ENCODE assay signal across 8 cellular contexts in genomic region chr1:182789138-182790076, GRCh38. TPM values are rescaled to one million over a fixed set of nuclear protein-coding genes. Genes with fewer than 3 reads are reported as not detected.
DNase-seq lines count a peak whose midpoint lies in the region; ATAC-seq and TF ChIP-seq lines count a peak whose summit lies in the region.

Gene NPL (plus strand): TSS chr1:182789773. CDS start chr1:182794372, 4,599 bp downstream.

- ATAC-seq in GM19324 (IDR thresholded peaks at IDR 0.05; ENCODE audit: low FRiP score, unreplicated experiment) (peak; percentile 97), HG03457 (IDR thresholded peaks at IDR 0.05; ENCODE audit: unreplicated experiment) (peak; percentile 91), memory B cell (ENCODE audit: low read depth) (peak; percentile 93)
- ATAC-seq in activated CD8-positive, alpha-beta T cell treated with anti-CD3 and anti-CD28 coated beads for 36 hours = peak; percentile 93

- H3K4me2 ChIP-seq in BLaER1 treated with 17β-estradiol and CSF1 and Interleukin-3, amounts not matched to agents 10 nM and 100 nM = peak within 1 kb of the TSS; percentile 84 to 97 (median 92)

- H3K9ac ChIP-seq in BLaER1 treated with 17β-estradiol and CSF1 and Interleukin-3, amounts not matched to agents 10 nM and 100 nM = peak within 1 kb of the TSS; percentile 72 to 99 (median 84)

- peaks cover 2% of the 10 kb centered on the region for H3K36me3 Mint-ChIP-seq in activated CD8-positive, alpha-beta T cell treated with anti-CD3 and anti-CD28 coated beads for 36 hours (ENCODE audit: low read depth)
- H3K36me3 Mint-ChIP-seq in memory B cell = no peaks in the 10 kb centered on the region

- peak within 1 kb of the TSS; percentile 65 to 96 (median 76) for H3K27ac ChIP-seq in BLaER1 treated with 17β-estradiol and CSF1 and Interleukin-3, amounts not matched to agents 10 nM and 100 nM

- TF ChIP-seq CTCF in activated CD8-positive, alpha-beta T cell treated with anti-CD3 and anti-CD28 coated beads for 36 hours (IDR thresholded peaks at IDR 0.05) = no peak

- peaks cover 13 to 59% (median 21%) of the 10 kb centered on the region in 10 experiments for H3K4me1 ChIP-seq in BLaER1 treated with 17β-estradiol and CSF1 and Interleukin-3, amounts not matched to agents 10 nM and 100 nM

- intact Hi-C loops in activated CD8-positive, alpha-beta T cell treated with anti-CD3 and anti-CD28 coated beads for 36 hours (cut with micrococcal nuclease) = loop anchor here (5.0 kb wide), 1 partner anchor 38 kb away; no protein-coding TSS in a partner anchor

- peaks cover 13% of the 10 kb centered on the region for H3K4me1 Mint-ChIP-seq in activated CD8-positive, alpha-beta T cell treated with anti-CD3 and anti-CD28 coated beads for 36 hours (ENCODE audit: low read depth)
- peaks cover 4% of the 10 kb centered on the region for H3K4me1 Mint-ChIP-seq in memory B cell

- H3K27me3 ChIP-seq in BLaER1 treated with 17β-estradiol and CSF1 and Interleukin-3, amounts not matched to agents 10 nM and 100 nM = peaks cover 12 to 27% (median 19%) of the 10 kb centered on the region in 11 experiments; a peak in 20 of 22 replicates

- H3K4me3 ChIP-seq in BLaER1 treated with 17β-estradiol and CSF1 and Interleukin-3, amounts not matched to agents 10 nM and 100 nM = peak within 1 kb of the TSS; percentile 54 to 84 (median 66)

- CTCF ChIA-PET in activated CD8-positive, alpha-beta T cell treated with anti-CD3 and anti-CD28 coated beads for 36 hours (lab: Charles Lee) = interaction anchor here (0.8 to 19.1 kb wide), 5 partner anchors 72 to 344 kb away, joined by 3 to 1003 read pairs (median 4); partner anchors contain the start of genes RGS16 and RNASEL

- H3K4me3 Mint-ChIP-seq in activated CD8-positive, alpha-beta T cell treated with anti-CD3 and anti-CD28 coated beads for 36 hours = peak within 1 kb of the TSS; percentile 82
- H3K4me3 Mint-ChIP-seq in memory B cell = peak within 1 kb of the TSS; percentile 97

- no peaks in the 10 kb centered on the region for H3K9me3 Mint-ChIP-seq in activated CD8-positive, alpha-beta T cell treated with anti-CD3 and anti-CD28 coated beads for 36 hours
- no peaks in the 10 kb centered on the region for H3K9me3 Mint-ChIP-seq in memory B cell

- H3K27me3 Mint-ChIP-seq in activated CD8-positive, alpha-beta T cell treated with anti-CD3 and anti-CD28 coated beads for 36 hours = peaks cover 10% of the 10 kb centered on the region
- H3K27me3 Mint-ChIP-seq in memory B cell = no peaks in the 10 kb centered on the region

- peak; percentile 28 for DNase-seq in NCI-H748 treated with DMSO at 0.1 percent for 48 hours (lab: John Stamatoyannopoulos, UW)
- peak; percentile 85 for DNase-seq in activated CD8-positive, alpha-beta T cell treated with anti-CD3 and anti-CD28 coated beads for 36 hours
- peak; percentile 82 for DNase-seq in effector CD4-positive, alpha-beta T cell
- DNase-seq in memory B cell (ENCODE audit: low spot score in 2 of 2) = peak; percentile 72 to 85
- DNase-seq in stimulated activated CD8-positive, alpha-beta memory T cell treated with anti-CD3 and anti-CD28 coated beads, Interleukin-12 subunit alpha, Interleukin-12 subunit beta, amount 100 ng/mL, for 4 hours (ENCODE audit: low read depth) = peak; percentile 79

- peak within 1 kb of the TSS; percentile 66 for H3K27ac Mint-ChIP-seq in activated CD8-positive, alpha-beta T cell treated with anti-CD3 and anti-CD28 coated beads for 36 hours
- H3K27ac Mint-ChIP-seq in memory B cell = peak within 1 kb of the TSS; percentile 39

- POLR2A ChIA-PET in activated CD8-positive, alpha-beta T cell treated with anti-CD3 and anti-CD28 coated beads for 36 hours (lab: Charles Lee) = interaction anchor here (0.7 to 2.1 kb wide), 8 partner anchors 10 to 226 kb away, joined by 3 to 11 read pairs (median 4); partner anchors contain the start of gene RNASEL

- H3K9me3 ChIP-seq in BLaER1 treated with 17β-estradiol and CSF1 and Interleukin-3, amounts not matched to agents 10 nM and 100 nM (replicated peaks in 1 of 11) = no peaks in the 10 kb centered on the region

- no peaks in the 10 kb centered on the region for H4K20me1 ChIP-seq in BLaER1 treated with 17β-estradiol and CSF1 and Interleukin-3, amounts not matched to agents 10 nM and 100 nM

- peaks cover 0 to 36% (median 0%) of the 10 kb centered on the region in 11 experiments; a peak in 6 of 22 replicates for H3K36me3 ChIP-seq in BLaER1 treated with 17β-estradiol and CSF1 and Interleukin-3, amounts not matched to agents 10 nM and 100 nM

RNA-seq across cellular contexts. Expression of gene NPL, which starts in this region (rescaled TPM):
- total RNA-seq in activated CD8-positive, alpha-beta T cell treated with anti-CD3 and anti-CD28 coated beads for 36 hours = 1 to 10 TPM; 4.5 to 4.9 TPM

Comparison
In these comparisons a context has a peak if more than half of its experiments do, and no peak if none do; other contexts are left out.
1. Peak in every context shown above with its lines: DNase-seq, ATAC-seq, H3K4me3 ChIP-seq and H3K27ac ChIP-seq.
2. DNase-seq: peak in every context shown above with its lines; median percentile 85 in activated CD8-positive, alpha-beta T cell treated with anti-CD3 and anti-CD28 coated beads for 36 hours; 82 in effector CD4-positive, alpha-beta T cell; 79 in stimulated activated CD8-positive, alpha-beta memory T cell treated with anti-CD3 and anti-CD28 coated beads, Interleukin-12 subunit alpha, Interleukin-12 subunit beta, amount 100 ng/mL, for 4 hours; 78 in memory B cell; 28 in NCI-H748 treated with DMSO at 0.1 percent for 48 hours.